11 cellular contexts compared by ENCODE assay signal in genomic region chr22:37306494-37306829, GRCh38. TPM values are rescaled to one million over a fixed set of nuclear protein-coding genes. Genes with fewer than 3 reads are reported as not detected.
A peak's percentile ranks its signal among the peaks of the same experiment; 100 is the strongest.
DNase-seq lines count a peak whose midpoint lies in the region; ATAC-seq, FAIRE-seq and TF ChIP-seq lines count a peak whose summit lies in the region.
"Had no signal": no experiment of that assay in that cellular context is flagged by ENCODE, and none has a peak within 500 bp of the region (broad histone marks: within the 10 kb centered on the region; RNA-seq: fewer than 3 reads in every experiment).

No MANE protein-coding gene starts in this region.

- H3K9me2 ChIP-seq in SK-N-SH = no peaks in the 10 kb centered on the region

- no peak overlapping the region for H4K8ac ChIP-seq in H1 (ENCODE audit: extremely low read depth, insufficient read depth, low read length)

- H3K9me3 ChIP-seq in SK-N-SH (no peaks in the 10 kb centered on the region), Peyer's patch (no peaks in the 10 kb centered on the region), H1 (ENCODE audit: insufficient read depth in 2 of 2, low read depth in 1 of 2, low read length in 1 of 2) (no peaks in the 10 kb centered on the region; a peak in 1 of 4 replicates), skeletal muscle satellite cell (replicated peaks; ENCODE audit: low read length) (no peaks in the 10 kb centered on the region)
- H3K9me3 ChIP-seq: thyroid gland had no signal

- H3K23me2 ChIP-seq in H1 (ENCODE audit: low read depth, low read length) = peaks cover 2% of the 10 kb centered on the region; the same call in 1 of the 2 replicates

- no peaks in the 10 kb centered on the region for H3K36me3 ChIP-seq in SK-N-SH (replicated peaks in 1 of 2; ENCODE audit: control insufficient read depth in 1 of 2, insufficient read depth in 2 of 2, low read length in 1 of 2)
- H3K36me3 ChIP-seq in Peyer's patch = no peaks in the 10 kb centered on the region
- no peaks in the 10 kb centered on the region; a peak in 1 of 8 replicates for H3K36me3 ChIP-seq in H1 (ENCODE audit: control insufficient read depth in 2 of 4, insufficient read depth in 4 of 4, low read length in 3 of 4)
- no peaks in the 10 kb centered on the region for H3K36me3 ChIP-seq in skeletal muscle satellite cell (ENCODE audit: insufficient read depth, low read length)
- H3K36me3 ChIP-seq: thyroid gland had no signal

- no peak overlapping the region for H3K23ac ChIP-seq in H1 (ENCODE audit: insufficient read length)

- no peak overlapping the region for H2BK5ac ChIP-seq in H1 (ENCODE audit: low read depth, low read length)

- CTCF ChIA-PET in SK-N-SH (lab: Yijun Ruan, JAX) = interaction anchor here (0.8 kb wide), 1 partner anchor 33 kb away, joined by 3 read pairs; no protein-coding TSS in a partner anchor
- CTCF ChIA-PET in H1 (lab: Charles Lee; ENCODE audit: partially characterized antibody) = interaction anchor here (1.2 to 3.1 kb wide), 2 partner anchors 45 to 47 kb away, joined by 3 to 11 read pairs; no protein-coding TSS in a partner anchor

- H3K27ac ChIP-seq in SK-N-SH (ENCODE audit: low read depth in 2 of 2, low read length in 1 of 2) = peak overlapping the region; percentile 65 to 94
- H3K27ac ChIP-seq in Peyer's patch = peak overlapping the region; percentile 76 to 90 (median 82)
- no peak overlapping the region for H3K27ac ChIP-seq in H1 (ENCODE audit: low read depth, low read length)
- H3K27ac ChIP-seq: 22Rv1 had no signal

- 80% methylated on average over 6 of the region's 6 CpGs for WGBS in SK-N-SH (ENCODE audit: low lambda C conversion rate)
- WGBS in H1 (ENCODE audit: extremely low coverage in 1 of 2, insufficient coverage in 1 of 2, insufficient read length in 1 of 2, insufficient replicate concordance in 2 of 2, low coverage in 1 of 2, low lambda C conversion rate in 2 of 2, missing lambda C conversion rate in 1 of 2), 2 experiments = 86% methylated on average over 6 of the region's 6 CpGs; no CpG with 5 or more reads in 1 of the 2 experiments

- H3K56ac ChIP-seq in H1 (replicated peaks; ENCODE audit: insufficient read length, low read depth, low read length) = no peak overlapping the region

- H3K27me3 ChIP-seq in SK-N-SH (ENCODE audit: insufficient read depth) (no peaks in the 10 kb centered on the region), Peyer's patch (no peaks in the 10 kb centered on the region), H1 (replicated peaks in 1 of 4; ENCODE audit: control insufficient read depth in 3 of 4, extremely low read depth in 1 of 4, insufficient read depth in 3 of 4, low read length in 3 of 4) (peaks cover 0 to 13% (median 3%) of the 10 kb centered on the region in 4 experiments; a peak in 3 of 7 replicates), skeletal muscle satellite cell (ENCODE audit: control insufficient read depth, insufficient read depth, low read length) (no peaks in the 10 kb centered on the region)
- H3K27me3 ChIP-seq: thyroid gland had no signal

- H3K4me2 ChIP-seq in SK-N-SH (peak overlapping the region; percentile 69), H1 (ENCODE audit: insufficient read depth in 1 of 2, low read depth in 2 of 2, low read length in 2 of 2) (no peak overlapping the region), skeletal muscle satellite cell (ENCODE audit: low read length) (peak overlapping the region; percentile 68)

- H3K14ac ChIP-seq in H1 (ENCODE audit: insufficient read length) = no peak overlapping the region

- peak overlapping the region; percentile 50 for H3K4ac ChIP-seq in H1 (replicated peaks; ENCODE audit: insufficient read length, low read depth, low read length)

- H2AFZ ChIP-seq in SK-N-SH (ENCODE audit: low read depth) (peak overlapping the region; percentile 58; the same call in 1 of the 2 replicates), H1 (ENCODE audit: low read length) (no peak overlapping the region)

- TF ChIP-seq RAD21 in SK-N-SH (IDR thresholded peaks at IDR 0.05; ENCODE audit: low read length) (no peak), H1 (IDR thresholded peaks at IDR 0.05 in 1 of 2, conservative IDR thresholded peaks at IDR 0.05 in 1 of 2; ENCODE audit: low read depth in 2 of 2, low read length in 2 of 2) (no peak)

- H3K79me1 ChIP-seq in H1 (ENCODE audit: low read depth, low read length) = no peaks in the 10 kb centered on the region

- DNase-seq in SK-N-SH (no peak), Peyer's patch (no peak), H1 (ENCODE audit: low read depth in 1 of 2, low spot score in 2 of 2) (no peak), ACHN (no peak), NCI-H524 (lab: John Stamatoyannopoulos, UW) (no peak), RCC 7860 (ENCODE audit: low spot score) (no peak)
- DNase-seq: thyroid gland had no signal

- POLR2A ChIA-PET in SK-N-SH (lab: Yijun Ruan, JAX) (no interaction called here), H1 (lab: Charles Lee; ENCODE audit: partially characterized antibody) (interaction anchor here (0.6 to 1.4 kb wide), 2 partner anchors 17 to 161 kb away, joined by 3 read pairs; no protein-coding TSS in a partner anchor)

- no peak for TF ChIP-seq CTCF in SK-N-SH (IDR thresholded peaks at IDR 0.05)
- TF ChIP-seq CTCF in Peyer's patch (IDR thresholded peaks at IDR 0.05) = no peak
- TF ChIP-seq CTCF in H1 (IDR thresholded peaks at IDR 0.05; ENCODE audit: control extremely low read depth in 1 of 3, insufficient read depth in 1 of 3, low read depth in 1 of 3, low read length in 3 of 3) = no peak

- H3F3A ChIP-seq in SK-N-SH (replicated peaks; ENCODE audit: insufficient read depth) = peaks cover 30% of the 10 kb centered on the region

- H3K4me3 ChIP-seq in SK-N-SH (ENCODE audit: low read depth in 2 of 2, low read length in 1 of 2) (no peak overlapping the region), Peyer's patch (no peak overlapping the region), H1 (ENCODE audit: extremely low read depth in 1 of 4, insufficient read depth in 2 of 4, low read depth in 3 of 4, low read length in 4 of 4) (no peak overlapping the region), skeletal muscle satellite cell (ENCODE audit: low read length) (no peak overlapping the region)
- H3K4me3 ChIP-seq: thyroid gland had no signal

- H4K20me1 ChIP-seq in SK-N-SH (ENCODE audit: insufficient read depth) (no peaks in the 10 kb centered on the region), H1 (replicated peaks in 1 of 2; ENCODE audit: control insufficient read depth in 1 of 2, insufficient read depth in 2 of 2, low read length in 2 of 2) (no peaks in the 10 kb centered on the region)

- H3K18ac ChIP-seq in H1 (ENCODE audit: extremely low read depth, low read length) = no peak overlapping the region

- no peak for ATAC-seq in SK-N-SH treated with all-trans-retinoic acid at 6 μM for 48 hours

- TF ChIP-seq POLR2A in Peyer's patch (IDR thresholded peaks at IDR 0.05) (no peak), H1 (IDR thresholded peaks at IDR 0.05; ENCODE audit: control extremely low read depth in 1 of 2, low read depth in 2 of 2, low read length in 2 of 2) (no peak)

- peak overlapping the region; percentile 81; the same call in 1 of the 2 replicates for H2BK15ac ChIP-seq in H1 (ENCODE audit: low read length)

- H2BK20ac ChIP-seq in H1 (ENCODE audit: low read length) = peak overlapping the region; percentile 61; the same call in 1 of the 2 replicates

- peaks cover 26 to 44% of the 10 kb centered on the region in 2 experiments; a peak in 3 of 4 replicates for H3K4me1 ChIP-seq in SK-N-SH (ENCODE audit: control insufficient read depth in 1 of 2, insufficient read depth in 2 of 2, low read depth in 1 of 2, low read length in 1 of 2)
- peaks cover 0 to 47% (median 35%) of the 10 kb centered on the region in 4 donors for H3K4me1 ChIP-seq in Peyer's patch
- H3K4me1 ChIP-seq in H1 (replicated peaks in 1 of 4; ENCODE audit: control insufficient read depth in 3 of 4, insufficient read depth in 4 of 4, low read length in 3 of 4) = peaks cover 6 to 34% (median 18%) of the 10 kb centered on the region in 4 experiments
- H3K4me1 ChIP-seq in skeletal muscle satellite cell (ENCODE audit: control insufficient read depth, insufficient read depth, low read length) = peaks cover 68% of the 10 kb centered on the region

- no peak overlapping the region for H2AK5ac ChIP-seq in H1 (ENCODE audit: low read depth, low read length)

- TF ChIP-seq EP300 in SK-N-SH (IDR thresholded peaks at IDR 0.05; ENCODE audit: borderline replicate concordance in 1 of 2, low read depth in 1 of 2, low read length in 1 of 2) (no peak), H1 (IDR thresholded peaks at IDR 0.05; ENCODE audit: borderline replicate concordance in 1 of 2, low read depth in 2 of 2, low read length in 2 of 2) (no peak)

- no peak for FAIRE-seq in H1 (lab: Jason Lieb, UNC)
- FAIRE-seq in RCC 7860 (lab: Jason Lieb, UNC) = no peak

- in situ Hi-C loops in ACHN (cut with HindIII; ENCODE audit: low pct_ligation_motif_present, low pct_unique_long_range_greater_than_20kb, low sequenced_read_pairs) = no loop called here

- no peak overlapping the region for H2BK120ac ChIP-seq in H1 (replicated peaks; ENCODE audit: low read depth, low read length)

- H3K9ac ChIP-seq in SK-N-SH (peak overlapping the region; percentile 66), H1 (replicated peaks in 1 of 4; ENCODE audit: extremely low read depth in 1 of 4, low read depth in 3 of 4, low read length in 3 of 4) (no peak overlapping the region), skeletal muscle satellite cell (ENCODE audit: low read depth, low read length) (peak overlapping the region; percentile 70)

- H4K91ac ChIP-seq in H1 (replicated peaks; ENCODE audit: insufficient read length, low read length) = no peak overlapping the region

- no peak overlapping the region for H2BK12ac ChIP-seq in H1 (ENCODE audit: low read depth, low read length)

- H3K79me2 ChIP-seq in SK-N-SH (ENCODE audit: insufficient read depth) = no peaks in the 10 kb centered on the region
- H3K79me2 ChIP-seq in H1 (ENCODE audit: control insufficient read depth in 1 of 2, insufficient read depth in 2 of 2, low read length in 2 of 2) = no peaks in the 10 kb centered on the region; a peak in 1 of 4 replicates

- H4K5ac ChIP-seq in H1 (ENCODE audit: insufficient read length, low read depth, low read length) = no peak overlapping the region

RNA-seq across cellular contexts. Expression of gene CYTH4, which starts 24.2 kb away (rescaled TPM):
- 0.03 and 0.07 TPM in 2 replicates for polyA plus RNA-seq in SK-N-SH (2012; rRNA removed)
- 0.01 and 0.04 TPM in 2 replicates for polyA plus RNA-seq in SK-N-SH (2012; cell fraction: cytosol; rRNA removed)
- polyA plus RNA-seq in SK-N-SH (2012; cell fraction: nucleus; rRNA removed) = 0.08 and 0.13 TPM in 2 replicates
- total RNA-seq in Peyer's patch = 10 to 100 TPM; 13.5 to 75.9 (median 22.5) TPM
- total RNA-seq in H1 (2021; fragmentation: NEBNext Ultra II Directional; extraction: Animal tissue kit (Norgen Biotek cat#: 25700)) = not detected in 2 replicates
- 0.08 and 0.09 TPM in 2 replicates for polyA plus RNA-seq in H1 (2011; rRNA removed)
- 0.43 TPM for polyA plus RNA-seq in H1 (2011; cell fraction: cytosol; rRNA removed)
- polyA plus RNA-seq in H1 (2011; cell fraction: nucleus; rRNA removed) = 0.16 TPM
- polyA plus RNA-seq in H1 (2012, experiment 1 of 2) = 0.07 to 0.11 TPM in 2 of 4 replicates, not detected in the others
- polyA plus RNA-seq in H1 (2012, experiment 2 of 2) = not detected
- 0.02 TPM for polyA plus RNA-seq in H1 (2013, experiment 1 of 2)
- polyA plus RNA-seq in H1 (2013, experiment 2 of 2) = 0.04 TPM
- 0.10 TPM in 1 of 2 replicates, not detected in the other for polyA minus RNA-seq in H1 (2011; rRNA and poly(A)+ RNA removed)
- not detected for polyA minus RNA-seq in H1 (2011; cell fraction: cytosol; rRNA and poly(A)+ RNA removed)
- not detected for polyA minus RNA-seq in H1 (2011; cell fraction: nucleus; rRNA and poly(A)+ RNA removed)
- total RNA-seq in skeletal muscle satellite cell (2012; rRNA removed) = 0.76 and 1.1 TPM in 2 replicates
- total RNA-seq: lung microvascular endothelial cell had no signal

Comparison
In these comparisons a context has a peak if more than half of its experiments do, and no peak if none do; other contexts are left out.
1. H3K4me2 ChIP-seq: peak in SK-N-SH (single experiment) and skeletal muscle satellite cell (single experiment); none in H1 (0 of 2).
2. H3K9ac ChIP-seq: peak in SK-N-SH (single experiment) and skeletal muscle satellite cell (single experiment); none in H1 (0 of 4).
3. RNA of gene CYTH4, which starts 24.2 kb away (total RNA-seq): 13.5 to 75.9 TPM in Peyer's patch; not detected in H1; every median in the first group is over 10 times any median in the second.